In the genomic region with DNA sequence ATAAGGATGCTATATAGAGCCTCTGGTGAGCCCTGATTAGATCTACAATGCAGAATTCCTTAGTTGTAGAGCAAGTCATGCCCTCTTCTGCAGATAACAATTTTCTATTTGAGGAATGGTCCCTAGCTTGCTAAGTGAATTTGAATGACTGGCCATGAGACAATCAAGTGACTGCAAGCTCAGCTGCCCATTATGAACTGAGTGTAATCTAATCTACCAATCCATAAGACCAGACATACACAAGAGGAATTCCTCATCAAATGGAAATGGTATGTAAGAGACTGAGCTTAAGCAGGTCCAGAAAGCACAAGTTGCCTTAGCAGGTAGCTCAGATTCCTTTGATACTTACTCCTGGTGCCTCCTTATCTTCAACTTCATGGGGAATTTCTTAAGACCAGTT, we compare ENCODE assay signal across 33 cellular contexts.
"Had no signal": no experiment of that assay in that cellular context is flagged by ENCODE, and none has a peak within 500 bp of the region (broad histone marks: within the 10 kb centered on the region; RNA-seq: fewer than 3 reads in every experiment).

No MANE protein-coding gene starts in this region.

- H3K9me3 Mint-ChIP-seq: naive B cell; naive thymus-derived CD8-positive, alpha-beta T cell; natural killer cell treated with Interleukin-12 subunit alpha and Interleukin-12 subunit beta and Interleukin-15 and Interleukin-18, amount 100 ng/mL, for 72 hours; neural crest cell; stimulated activated memory B cell treated with anti-CD40 and anti-IgM and Interleukin-4, amounts not matched to agents 10 μg/mL and 1 μg/mL and 100 μg/mL, for 72 hours; stimulated activated naive CD8-positive, alpha-beta T cell treated with anti-CD3 and anti-CD28 coated beads, Interleukin-15, amount 100 ng/mL, for 72 hours; type B pancreatic cell had no signal

- H3K4me3 ChIP-seq: psoas muscle, right lobe of liver, sigmoid colon, skin epidermis, smooth muscle cell, spleen, suprapubic skin, testis, tibial nerve, upper lobe of right lung, uterus had no signal

- H3K27ac Mint-ChIP-seq: naive B cell; natural killer cell treated with Interleukin-12 subunit alpha and Interleukin-12 subunit beta and Interleukin-15 and Interleukin-18, amount 100 ng/mL, for 72 hours; nephron progenitor cell; progenitor cell of endocrine pancreas; stimulated activated memory B cell treated with anti-CD40 and anti-IgM and Interleukin-4, amounts not matched to agents 10 μg/mL and 1 μg/mL and 100 μg/mL, for 72 hours; stimulated activated naive CD8-positive, alpha-beta T cell treated with anti-CD3 and anti-CD28 coated beads, Interleukin-15, amount 100 ng/mL, for 72 hours; type B pancreatic cell had no signal

- H3K27ac ChIP-seq: neutrophil, parathyroid adenoma, psoas muscle, right lobe of liver, sigmoid colon, skin epidermis, spleen, suprapubic skin, testis, tibial nerve, upper lobe of right lung, uterus had no signal

- H3K9me3 ChIP-seq: neutrophil, psoas muscle, right lobe of liver, sigmoid colon, spleen, suprapubic skin, testis, tibial nerve, upper lobe of right lung, uterus had no signal

- H3K9ac ChIP-seq: parathyroid adenoma had no signal

- H3K4me2 ChIP-seq: smooth muscle cell had no signal

- ATAC-seq: naive thymus-derived CD8-positive, alpha-beta T cell; natural killer cell treated with Interleukin-12 subunit alpha and Interleukin-12 subunit beta and Interleukin-15 and Interleukin-18, amount 100 ng/mL, for 72 hours; psoas muscle; right cardiac atrium; right lobe of liver; stimulated activated memory B cell treated with anti-CD40 and anti-IgM and Interleukin-4, amounts not matched to agents 10 μg/mL and 1 μg/mL and 100 μg/mL, for 72 hours; stimulated activated naive CD8-positive, alpha-beta T cell treated with anti-CD3 and anti-CD28 coated beads, Interleukin-15, amount 100 ng/mL, for 72 hours; stimulated activated naive CD8-positive, alpha-beta T cell treated with anti-CD3 and anti-CD28 coated beads, Interleukin-15, Interleukin-2, amounts not matched to agents 100 U/mL and 50 U/mL, for 24 hours; upper lobe of right lung had no signal

- H2AFZ ChIP-seq: parathyroid adenoma had no signal

- H3K4me1 ChIP-seq: testis had no signal

- H3K27me3 Mint-ChIP-seq: naive B cell; naive thymus-derived CD8-positive, alpha-beta T cell; natural killer cell treated with Interleukin-12 subunit alpha and Interleukin-12 subunit beta and Interleukin-15 and Interleukin-18, amount 100 ng/mL, for 72 hours; stimulated activated memory B cell treated with anti-CD40 and anti-IgM and Interleukin-4, amounts not matched to agents 10 μg/mL and 1 μg/mL and 100 μg/mL, for 72 hours; stimulated activated naive CD8-positive, alpha-beta T cell treated with anti-CD3 and anti-CD28 coated beads, Interleukin-15, amount 100 ng/mL, for 72 hours had no signal

- H3K79me2 ChIP-seq: parathyroid adenoma had no signal

- DNase-seq: naive B cell; naive thymus-derived CD8-positive, alpha-beta T cell; nephron progenitor cell; nucleus accumbens; posterior cingulate gyrus; psoas muscle; right cardiac atrium; right lobe of liver; sigmoid colon; spleen; stimulated activated CD4-positive, alpha-beta T cell treated with anti-CD3 and anti-CD28 coated beads, Interleukin-12 subunit alpha, Interleukin-12 subunit beta, amount 100 ng/mL, for 4 hours; stimulated activated CD4-positive, alpha-beta T cell treated with anti-CD3 and anti-CD28 coated beads, Interleukin-1b, Interleukin-23, amount 100 ng/mL, for 48 hours; stimulated activated CD4-positive, alpha-beta T cell treated with anti-CD3 and anti-CD28 coated beads, Interleukin-4, amount 100 ng/mL, for 1 hour; stimulated activated CD4-positive, alpha-beta T cell treated with anti-CD3 and anti-CD28 coated beads, Interleukin-4, amount 100 ng/mL, for 4 hours; stimulated activated CD8-positive, alpha-beta memory T cell treated with anti-CD3 and anti-CD28 coated beads, Interleukin-4, amount 100 ng/mL, for 48 hours; stimulated activated naive CD4-positive, alpha-beta T cell; stimulated activated naive CD8-positive, alpha-beta T cell treated with anti-CD3 and anti-CD28 coated beads, Interleukin-15, amount 100 ng/mL, for 72 hours; stimulated activated naive CD8-positive, alpha-beta T cell treated with anti-CD3 and anti-CD28 coated beads, Interleukin-15, Interleukin-2, amounts not matched to agents 100 U/mL and 50 U/mL, for 24 hours; substantia nigra; testis; upper lobe of right lung; uterus had no signal

- H3K36me3 Mint-ChIP-seq: naive B cell; naive thymus-derived CD8-positive, alpha-beta T cell; natural killer cell treated with Interleukin-12 subunit alpha and Interleukin-12 subunit beta and Interleukin-15 and Interleukin-18, amount 100 ng/mL, for 72 hours; stimulated activated memory B cell treated with anti-CD40 and anti-IgM and Interleukin-4, amounts not matched to agents 10 μg/mL and 1 μg/mL and 100 μg/mL, for 72 hours; type B pancreatic cell had no signal

- H3K4me3 Mint-ChIP-seq: naive thymus-derived CD8-positive, alpha-beta T cell; natural killer cell treated with Interleukin-12 subunit alpha and Interleukin-12 subunit beta and Interleukin-15 and Interleukin-18, amount 100 ng/mL, for 72 hours; nephron progenitor cell; neural crest cell; stimulated activated memory B cell treated with anti-CD40 and anti-IgM and Interleukin-4, amounts not matched to agents 10 μg/mL and 1 μg/mL and 100 μg/mL, for 72 hours; stimulated activated naive CD8-positive, alpha-beta T cell treated with anti-CD3 and anti-CD28 coated beads, Interleukin-15, amount 100 ng/mL, for 72 hours; type B pancreatic cell had no signal

- H3K36me3 ChIP-seq: neutrophil, right lobe of liver, sigmoid colon, spleen, suprapubic skin, tibial nerve, upper lobe of right lung, uterus had no signal

- H3K27me3 ChIP-seq: neutrophil, right lobe of liver, sigmoid colon, spleen, testis, tibial nerve, upper lobe of right lung, uterus had no signal
